8 cellular contexts compared by ENCODE assay signal in genomic region chr10:102796407-102797176, GRCh38. TPM values are rescaled to one million over a fixed set of nuclear protein-coding genes. Genes with fewer than 3 reads are reported as not detected.
DNase-seq lines count a peak whose midpoint lies in the region; ATAC-seq and TF ChIP-seq lines count a peak whose summit lies in the region.

No MANE protein-coding gene starts in this region.

- H3K9me3 Mint-ChIP-seq in activated CD4-positive, alpha-beta memory T cell treated with anti-CD3 and anti-CD28 coated beads, Interleukin-2, amount 10 ng/mL, durations not matched to agents 7 days and 5 days, result no peaks in the 10 kb centered on the region

- H3K4me1 Mint-ChIP-seq in activated CD4-positive, alpha-beta memory T cell treated with anti-CD3 and anti-CD28 coated beads, Interleukin-2, amount 10 ng/mL, durations not matched to agents 7 days and 5 days, result peaks cover 24% of the 10 kb centered on the region

- TF ChIP-seq EP300 in tibial nerve (IDR thresholded peaks at IDR 0.05), result peak; percentile 82 to 93

- POLR2A ChIA-PET in activated CD4-positive, alpha-beta memory T cell treated with anti-CD3 and anti-CD28 coated beads, Interleukin-2, amount 10 ng/mL, durations not matched to agents 7 days and 5 days (lab: Charles Lee), result no interaction called here

- H3K4me3 ChIP-seq in tibial nerve, result no peak overlapping the region

- TF ChIP-seq CTCF in omental fat pad (IDR thresholded peaks at IDR 0.05) (no peak), tibial nerve (IDR thresholded peaks at IDR 0.05) (peak in 1 of 5 experiments; percentile 14)

- no peaks in the 10 kb centered on the region for H3K9me3 ChIP-seq in tibial nerve

- no peak overlapping the region for H3K4me3 Mint-ChIP-seq in activated CD4-positive, alpha-beta memory T cell treated with anti-CD3 and anti-CD28 coated beads, Interleukin-2, amount 10 ng/mL, durations not matched to agents 7 days and 5 days

- peak overlapping the region; percentile 60 to 90 (median 82) for H3K27ac ChIP-seq in tibial nerve

- DNase-seq in Ammon's horn (ENCODE audit: low spot score) (peak; percentile 90), HT-29 (ENCODE audit: low spot score) (peak; percentile 36), omental fat pad (ENCODE audit: low spot score) (no peak), tibial nerve (ENCODE audit: low spot score in 2 of 2) (peak; percentile 81 to 85), NCI-H1105 treated with DMSO at 0.1 percent for 48 hours (lab: John Stamatoyannopoulos, UW) (no peak)
- DNase-seq in activated CD4-positive, alpha-beta memory T cell treated with anti-CD3 and anti-CD28 coated beads, Interleukin-2, amount 10 ng/mL, durations not matched to agents 7 days and 5 days, result peak; percentile 74

- H3K27ac Mint-ChIP-seq in activated CD4-positive, alpha-beta memory T cell treated with anti-CD3 and anti-CD28 coated beads, Interleukin-2, amount 10 ng/mL, durations not matched to agents 7 days and 5 days, result peak overlapping the region; percentile 56

- ATAC-seq in GM19468 (IDR thresholded peaks at IDR 0.05; ENCODE audit: extremely low read depth, unreplicated experiment), result peak; percentile 87
- peak; percentile 84 for ATAC-seq in esophagus mucosa
- peak; percentile 76 for ATAC-seq in omental fat pad (ENCODE audit: low FRiP score)

- H3K4me1 ChIP-seq in tibial nerve, result peaks cover 0 to 100% (median 86%) of the 10 kb centered on the region in 4 donors

- TF ChIP-seq POLR2A in tibial nerve (IDR thresholded peaks at IDR 0.05), result peak; percentile 51 to 56

- WGBS in tibial nerve, 2 donors, result 8 to 14% methylated on average over 9 of the region's 9 CpGs

- peaks cover 0 to 13% (median 0%) of the 10 kb centered on the region in 3 donors for H3K36me3 ChIP-seq in tibial nerve

- no peaks in the 10 kb centered on the region for H3K27me3 ChIP-seq in tibial nerve

- CTCF ChIA-PET in activated CD4-positive, alpha-beta memory T cell treated with anti-CD3 and anti-CD28 coated beads, Interleukin-2, amount 10 ng/mL, durations not matched to agents 7 days and 5 days (lab: Charles Lee), result interaction anchor here (1.1 kb wide), 1 partner anchor 83 kb away, joined by 3 read pairs; no protein-coding TSS in a partner anchor

- no peaks in the 10 kb centered on the region for H3K27me3 Mint-ChIP-seq in activated CD4-positive, alpha-beta memory T cell treated with anti-CD3 and anti-CD28 coated beads, Interleukin-2, amount 10 ng/mL, durations not matched to agents 7 days and 5 days

- H3K36me3 Mint-ChIP-seq in activated CD4-positive, alpha-beta memory T cell treated with anti-CD3 and anti-CD28 coated beads, Interleukin-2, amount 10 ng/mL, durations not matched to agents 7 days and 5 days (ENCODE audit: low read depth), result peaks cover 18% of the 10 kb centered on the region

RNA-seq across cellular contexts. Expression of gene CYP17A1, which starts 40.6 kb away (rescaled TPM):
- not detected in 2 replicates for total RNA-seq in HT-29 (2014; rRNA removed; shearing (Covaris generic))
- not detected for total RNA-seq in activated CD4-positive, alpha-beta memory T cell treated with anti-CD3 and anti-CD28 coated beads, Interleukin-2, amount 10 ng/mL, durations not matched to agents 7 days and 5 days
- total RNA-seq in esophagus mucosa (0.76 TPM), omental fat pad (not detected), tibial nerve (not detected)

RNA-seq across cellular contexts. Expression of gene WBP1L, which starts 52.8 kb away (rescaled TPM):
- 27.5 and 27.6 TPM in 2 replicates for total RNA-seq in HT-29 (2014; rRNA removed; shearing (Covaris generic))
- 10 to 100 TPM; 31.7 to 31.9 TPM for total RNA-seq in activated CD4-positive, alpha-beta memory T cell treated with anti-CD3 and anti-CD28 coated beads, Interleukin-2, amount 10 ng/mL, durations not matched to agents 7 days and 5 days
- total RNA-seq in esophagus mucosa, result 19.6 TPM
- 100 to 1,000 TPM; 106 to 214 (median 165) TPM for total RNA-seq in omental fat pad
- 100 to 1,000 TPM in 3 of 4 donors, 10 to 100 TPM in 1; 89.4 to 191 (median 158) TPM for total RNA-seq in tibial nerve

RNA-seq across cellular contexts. Expression of gene BORCS7, which starts 57.5 kb away (rescaled TPM):
- 9.4 and 10.8 TPM in 2 replicates for total RNA-seq in HT-29 (2014; rRNA removed; shearing (Covaris generic))
- total RNA-seq in activated CD4-positive, alpha-beta memory T cell treated with anti-CD3 and anti-CD28 coated beads, Interleukin-2, amount 10 ng/mL, durations not matched to agents 7 days and 5 days, result 10 to 100 TPM; 10.0 to 11.9 TPM
- total RNA-seq in esophagus mucosa (8.0 TPM), omental fat pad (10 to 100 TPM; 37.5 to 43.4 (median 40.0) TPM), tibial nerve (10 to 100 TPM; 18.4 to 40.2 (median 37.3) TPM)

Comparison
In these comparisons a context has a peak if more than half of its experiments do, and no peak if none do; other contexts are left out.
1. DNase-seq: peak in Ammon's horn (single experiment), HT-29 (single experiment), activated CD4-positive, alpha-beta memory T cell treated with anti-CD3 and anti-CD28 coated beads, Interleukin-2, amount 10 ng/mL, durations not matched to agents 7 days and 5 days (single experiment) and tibial nerve (2 of 2); none in omental fat pad (single experiment) and NCI-H1105 treated with DMSO at 0.1 percent for 48 hours (single experiment).
2. Peak in every context shown above with its lines, with median percentiles within 50 percentile points of each other: ATAC-seq.